ENCODE assay signal across 1 cellular context in the genomic region with DNA sequence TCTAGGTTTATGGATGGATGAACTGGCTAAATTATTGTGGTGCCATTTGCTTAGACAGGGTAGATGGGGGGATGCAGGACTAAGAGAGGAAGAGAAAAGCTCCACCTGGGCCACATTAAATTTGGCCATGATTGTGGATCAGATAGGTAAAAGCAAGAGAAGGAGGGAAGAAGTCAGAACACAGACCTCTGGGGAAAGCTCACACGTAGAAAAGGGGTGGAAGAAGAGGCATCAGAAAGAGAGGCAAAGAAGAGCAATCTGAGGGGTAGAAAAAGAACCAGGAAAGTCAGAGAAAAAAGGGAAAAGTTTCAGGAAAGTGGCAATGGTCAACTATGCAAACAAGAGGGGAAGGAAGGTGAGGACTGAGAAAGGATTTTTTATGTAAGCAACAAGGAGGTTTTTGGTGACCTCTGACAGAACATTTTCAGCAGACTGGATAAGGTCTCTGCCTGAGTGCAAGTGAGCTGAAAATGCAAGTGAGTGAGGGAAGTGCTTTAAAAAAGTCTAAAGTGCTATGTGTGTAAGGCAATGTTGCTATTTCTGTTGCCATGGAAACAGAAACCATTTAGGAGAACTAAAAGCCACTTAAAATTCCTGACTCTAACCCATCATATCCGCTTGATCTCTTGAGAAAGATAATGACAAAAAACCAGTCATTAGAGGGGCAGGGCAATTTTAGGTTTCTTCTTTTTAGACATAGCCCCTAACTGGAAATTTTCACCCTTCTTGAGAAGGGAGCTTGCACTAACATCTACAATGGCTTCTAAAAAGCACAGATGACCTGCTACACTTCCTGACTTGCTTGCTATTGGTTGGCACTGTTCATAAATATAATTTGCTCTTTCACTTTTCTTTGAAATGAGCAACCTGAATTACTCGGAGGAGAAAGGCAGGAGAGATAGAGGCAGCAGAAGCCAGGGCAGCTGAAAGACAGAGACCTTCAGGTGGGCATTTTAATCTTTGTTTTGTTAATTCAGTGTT.
TF ChIP-seq lines count a peak whose summit lies in the region.

A gene with protein sequence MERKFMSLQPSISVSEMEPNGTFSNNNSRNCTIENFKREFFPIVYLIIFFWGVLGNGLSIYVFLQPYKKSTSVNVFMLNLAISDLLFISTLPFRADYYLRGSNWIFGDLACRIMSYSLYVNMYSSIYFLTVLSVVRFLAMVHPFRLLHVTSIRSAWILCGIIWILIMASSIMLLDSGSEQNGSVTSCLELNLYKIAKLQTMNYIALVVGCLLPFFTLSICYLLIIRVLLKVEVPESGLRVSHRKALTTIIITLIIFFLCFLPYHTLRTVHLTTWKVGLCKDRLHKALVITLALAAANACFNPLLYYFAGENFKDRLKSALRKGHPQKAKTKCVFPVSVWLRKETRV (plus strand): TSS at position 856 of the 981 bp plus-strand sequence. CDS start 52,889 bp downstream, outside the sequence.

TF ChIP-seq in GM12878, 131 proteins besides CTCF, POLR2A, EP300 and RAD21:
- TF ChIP-seq BMI1 (IDR thresholded peaks at IDR 0.05; ENCODE audit: borderline replicate concordance) (peak; percentile 94), CHD2 (IDR thresholded peaks at IDR 0.05; ENCODE audit: borderline replicate concordance, low read depth, low read length) (no peak)
TF ChIP-seq in GM12878: peak in this region for 1.
